Comparison of ENCODE assay signal across 2 cellular contexts in genomic region chr6:4844108-4844507, GRCh38.
TF ChIP-seq lines count a peak whose summit lies in the region.

No MANE protein-coding gene starts in this region.

TF ChIP-seq in HCT116, 20 proteins besides CTCF, POLR2A, EP300 and RAD21 (continued from another document):
- no peak for TF ChIP-seq ZNF274 (IDR thresholded peaks at IDR 0.05; ENCODE audit: low read depth, low read length)
- no peak for TF ChIP-seq EZH2phosphoT487 (IDR thresholded peaks at IDR 0.05; ENCODE audit: borderline replicate concordance)
- TF ChIP-seq ZFX (IDR thresholded peaks at IDR 0.05), result no peak
- no peak for TF ChIP-seq CBX3 (IDR thresholded peaks at IDR 0.05; ENCODE audit: low read depth)
- TF ChIP-seq REST (IDR thresholded peaks at IDR 0.05; ENCODE audit: low read depth), result no peak
- TF ChIP-seq EGR1 (IDR thresholded peaks at IDR 0.05; ENCODE audit: low read depth), result no peak
- no peak for TF ChIP-seq FOSL1 (IDR thresholded peaks at IDR 0.05; ENCODE audit: low read depth)
- no peak for TF ChIP-seq YY1 (IDR thresholded peaks at IDR 0.05; ENCODE audit: extremely low read depth, insufficient replicate concordance, low read depth, low read length)
- TF ChIP-seq ZBTB33 (IDR thresholded peaks at IDR 0.05; ENCODE audit: extremely low read depth, insufficient replicate concordance, low read length), result no peak
- TF ChIP-seq SP1 (IDR thresholded peaks at IDR 0.05; ENCODE audit: low read depth), result no peak

TF ChIP-seq in GM12878, 131 proteins besides CTCF, POLR2A, EP300 and RAD21 (continued from another document):
- TF ChIP-seq SKIL (IDR thresholded peaks at IDR 0.05; ENCODE audit: low read depth, poor library complexity, severe bottlenecking) (no peak), ZNF207 (IDR thresholded peaks at IDR 0.05; ENCODE audit: borderline replicate concordance) (no peak), USF2 (IDR thresholded peaks at IDR 0.05; ENCODE audit: borderline replicate concordance, low read depth, low read length) (no peak), ZNF687 (IDR thresholded peaks at IDR 0.05) (no peak), STAT1 (conservative IDR thresholded peaks at IDR 0.05) (no peak)
